Comparison of ENCODE assay signal across 15 cellular contexts in genomic region chr7:27105161-27106122, GRCh38. TPM values are rescaled to one million over a fixed set of nuclear protein-coding genes. Genes with fewer than 3 reads are reported as not detected.
DNase-seq lines count a peak whose midpoint lies in the region; ATAC-seq, FAIRE-seq and TF ChIP-seq lines count a peak whose summit lies in the region.
"Had no signal": no experiment of that assay in that cellular context is flagged by ENCODE, and none has a peak within 500 bp of the region (broad histone marks: within the 10 kb centered on the region; RNA-seq: fewer than 3 reads in every experiment).

No MANE protein-coding gene starts in this region.

- peak; percentile 32 for DNase-seq in astrocyte (ENCODE audit: low read depth)
- no peak for DNase-seq in esophagus squamous epithelium (lab: John Stamatoyannopoulos, UW)
- DNase-seq in upper lobe of left lung = no peak
- no peak for DNase-seq in HAP-1 (ENCODE audit: low spot score in 2 of 2)
- DNase-seq in neural progenitor cell (ENCODE audit: low spot score) = no peak
- DNase-seq in DMS114 treated with DMSO at 0.1 percent for 48 hours (lab: John Stamatoyannopoulos, UW; ENCODE audit: unreplicated experiment) = no peak
- DNase-seq: activated effector memory CD4-positive, alpha-beta T cell treated with anti-CD3 and anti-CD28 coated beads, Interleukin-2, amount 50 U/mL, for 16 hours; DMS153; NCI-H1694 treated with DMSO at 0.1 percent for 48 hours; NCI-H510A treated with DMSO at 0.1 percent for 48 hours had no signal

- H3K4me1 ChIP-seq in astrocyte (ENCODE audit: insufficient read depth, low read length) (peaks cover 42% of the 10 kb centered on the region), esophagus squamous epithelium (peaks cover 19 to 98% (median 46%) of the 10 kb centered on the region in 3 donors), upper lobe of left lung (peaks cover 5 to 36% (median 28%) of the 10 kb centered on the region in 4 donors), HAP-1 (peaks cover 14% of the 10 kb centered on the region), neural progenitor cell (no peaks in the 10 kb centered on the region)
- H3K4me1 ChIP-seq: BLaER1 had no signal

- peak overlapping the region; percentile 68 for H3K9ac ChIP-seq in astrocyte (ENCODE audit: low read length)
- H3K9ac ChIP-seq in neural progenitor cell = no peak overlapping the region
- H3K9ac ChIP-seq: BLaER1 had no signal

- TF ChIP-seq EP300 in upper lobe of left lung (IDR thresholded peaks at IDR 0.05) = no peak

- no peak overlapping the region for H2AFZ ChIP-seq in astrocyte (ENCODE audit: low read depth, low read length)
- H2AFZ ChIP-seq in neural progenitor cell (replicated peaks) = no peak overlapping the region

- H3K36me3 Mint-ChIP-seq in astrocyte (ENCODE audit: low read depth, unreplicated experiment) (peaks cover 6% of the 10 kb centered on the region), nephron (ENCODE audit: low read depth) (peaks cover 44% of the 10 kb centered on the region), neural progenitor cell (no peaks in the 10 kb centered on the region)

- TF ChIP-seq POLR2A in esophagus squamous epithelium (IDR thresholded peaks at IDR 0.05) = no peak
- no peak for TF ChIP-seq POLR2A in upper lobe of left lung (IDR thresholded peaks at IDR 0.05)

- H3K27me3 ChIP-seq in astrocyte (ENCODE audit: insufficient read depth, low read length) (peaks cover 69% of the 10 kb centered on the region), esophagus squamous epithelium (peaks cover 0 to 11% (median 0%) of the 10 kb centered on the region in 4 donors), upper lobe of left lung (peaks cover 0 to 18% (median 7%) of the 10 kb centered on the region in 4 donors), HAP-1 (ENCODE audit: low read depth) (no peaks in the 10 kb centered on the region), neural progenitor cell (peaks cover 100% of the 10 kb centered on the region)
- H3K27me3 ChIP-seq: BLaER1 had no signal

- H3K36me3 ChIP-seq in astrocyte (ENCODE audit: insufficient read depth, low read length) (no peaks in the 10 kb centered on the region), esophagus squamous epithelium (no peaks in the 10 kb centered on the region), upper lobe of left lung (no peaks in the 10 kb centered on the region), HAP-1 (replicated peaks) (no peaks in the 10 kb centered on the region), neural progenitor cell (no peaks in the 10 kb centered on the region)
- H3K36me3 ChIP-seq: BLaER1 had no signal

- in situ Hi-C loops in HAP-1 (cut with MboI; ENCODE audit: low sequenced_read_pairs) = no loop called here

- no peak for ATAC-seq in upper lobe of left lung (ENCODE audit: low FRiP score in 2 of 2)

- H3K27me3 Mint-ChIP-seq in astrocyte (ENCODE audit: low read depth, unreplicated experiment) = peaks cover 88% of the 10 kb centered on the region
- peaks cover 38% of the 10 kb centered on the region for H3K27me3 Mint-ChIP-seq in nephron (ENCODE audit: low read depth)
- H3K27me3 Mint-ChIP-seq in neural progenitor cell (ENCODE audit: insufficient read depth, low read depth) = peaks cover 97% of the 10 kb centered on the region

- H4K20me1 ChIP-seq in astrocyte (ENCODE audit: insufficient read depth, low read length) (no peaks in the 10 kb centered on the region), neural progenitor cell (ENCODE audit: low read depth) (peaks cover 100% of the 10 kb centered on the region)
- H4K20me1 ChIP-seq: BLaER1 had no signal

- H3K27ac ChIP-seq in astrocyte (ENCODE audit: low read depth, low read length) (peak overlapping the region; percentile 65), esophagus squamous epithelium (peak overlapping the region; percentile 96 to 99 (median 99)), upper lobe of left lung (peak overlapping the region; percentile 89 to 95 (median 94)), neural progenitor cell (no peak overlapping the region)
- H3K27ac ChIP-seq: BLaER1, VCaP had no signal

- intact Hi-C loops in esophagus squamous epithelium (cut with DNase I) = no loop called here

- no peak for FAIRE-seq in astrocyte (lab: Jason Lieb, UNC)
- FAIRE-seq: bronchial epithelial cell had no signal

- H3K4me2 ChIP-seq in astrocyte (ENCODE audit: low read length) (peak overlapping the region; percentile 91), neural progenitor cell (no peak overlapping the region)
- H3K4me2 ChIP-seq: BLaER1 had no signal

- peaks cover 41% of the 10 kb centered on the region for H3K9me3 Mint-ChIP-seq in astrocyte (ENCODE audit: unreplicated experiment)
- H3K9me3 Mint-ChIP-seq in nephron = no peaks in the 10 kb centered on the region
- H3K9me3 Mint-ChIP-seq in neural progenitor cell = peaks cover 7% of the 10 kb centered on the region

- TF ChIP-seq CTCF in astrocyte (IDR thresholded peaks at IDR 0.05; ENCODE audit: insufficient read depth, low read depth, low read length) (no peak), esophagus squamous epithelium (IDR thresholded peaks at IDR 0.05) (no peak), nephron (IDR thresholded peaks at IDR 0.05; ENCODE audit: unreplicated experiment in 3 of 3) (no peak), upper lobe of left lung (IDR thresholded peaks at IDR 0.05) (no peak), neural progenitor cell (IDR thresholded peaks at IDR 0.05) (no peak)

- H3K27ac Mint-ChIP-seq in astrocyte (ENCODE audit: unreplicated experiment) (no peak overlapping the region), nephron (peak overlapping the region; percentile 99 to 100 (median 100)), neural progenitor cell (no peak overlapping the region)

- H3K4me3 ChIP-seq in astrocyte (ENCODE audit: insufficient read depth, low read depth, low read length) = peak overlapping the region; percentile 1
- H3K4me3 ChIP-seq in esophagus squamous epithelium = peak overlapping the region in 3 of 4 donors; percentile 85 to 97 (median 88)
- peak overlapping the region in 1 of 4 donors; percentile 49 for H3K4me3 ChIP-seq in upper lobe of left lung
- no peak overlapping the region for H3K4me3 ChIP-seq in HAP-1
- no peak overlapping the region for H3K4me3 ChIP-seq in neural progenitor cell
- H3K4me3 ChIP-seq: BLaER1, smooth muscle cell had no signal

- H3K4me1 Mint-ChIP-seq in astrocyte (ENCODE audit: low read depth, unreplicated experiment) (no peaks in the 10 kb centered on the region), nephron (peaks cover 85% of the 10 kb centered on the region), neural progenitor cell (no peaks in the 10 kb centered on the region)

- H3K79me2 ChIP-seq in astrocyte (ENCODE audit: insufficient read depth, low read length) (peaks cover 24% of the 10 kb centered on the region), neural progenitor cell (ENCODE audit: low read depth) (no peaks in the 10 kb centered on the region)

- no peaks in the 10 kb centered on the region for H3K9me3 ChIP-seq in astrocyte (ENCODE audit: insufficient read depth, low read depth, low read length)
- H3K9me3 ChIP-seq in esophagus squamous epithelium = no peaks in the 10 kb centered on the region
- no peaks in the 10 kb centered on the region for H3K9me3 ChIP-seq in upper lobe of left lung
- no peaks in the 10 kb centered on the region for H3K9me3 ChIP-seq in HAP-1
- H3K9me3 ChIP-seq in neural progenitor cell (ENCODE audit: low read depth) = no peaks in the 10 kb centered on the region

- WGBS in esophagus squamous epithelium, 2 donors = 34 to 51% methylated on average over 12 to 15 of the region's 15 CpGs
- 64 to 71% methylated on average over 15 of the region's 15 CpGs for WGBS in upper lobe of left lung, 2 donors

- H3K4me3 Mint-ChIP-seq in astrocyte (ENCODE audit: unreplicated experiment) = no peak overlapping the region
- H3K4me3 Mint-ChIP-seq in nephron = peak overlapping the region; percentile 83 to 96 (median 85)
- no peak overlapping the region for H3K4me3 Mint-ChIP-seq in neural progenitor cell

- H3F3A ChIP-seq in neural progenitor cell (ENCODE audit: low read depth) = peaks cover 26% of the 10 kb centered on the region

RNA-seq across cellular contexts. Expression of gene HOXA2, which starts 3.0 kb away (rescaled TPM):
- total RNA-seq in astrocyte (not detected in 2 replicates), esophagus squamous epithelium (1 to 10 TPM in 3 of 4 donors, under 1 TPM in 1; 0.27 to 3.6 (median 1.5) TPM), upper lobe of left lung (1 to 10 TPM in 2 of 6 donors, under 1 TPM in 3, not detected in 1; 0.30 to 3.0 (median 0.86) TPM), neural progenitor cell (ENCODE audit: low replicate concordance) (not detected in 2 replicates)
- total RNA-seq: bronchial epithelial cell, smooth muscle cell had no signal

RNA-seq across cellular contexts. Expression of gene HOXA1, which starts 9.6 kb away (rescaled TPM):
- total RNA-seq in astrocyte = 0.23 TPM in 1 of 2 replicates, not detected in the other
- 1 to 10 TPM; 1.6 to 2.5 (median 2.2) TPM for total RNA-seq in esophagus squamous epithelium
- total RNA-seq in upper lobe of left lung = 1 to 10 TPM in 1 of 6 donors, under 1 TPM in 2, not detected in 3; 0.46 to 2.1 (median 0.64) TPM
- not detected in 2 replicates for total RNA-seq in neural progenitor cell (ENCODE audit: low replicate concordance)

RNA-seq across cellular contexts. Expression of gene HOXA4, which starts 25.1 kb away (rescaled TPM):
- total RNA-seq in astrocyte = not detected in 2 replicates
- total RNA-seq in esophagus squamous epithelium = 1 to 10 TPM; 2.9 to 6.7 (median 4.1) TPM
- total RNA-seq in upper lobe of left lung = 10 to 100 TPM in 1 of 6 donors, 1 to 10 TPM in 5; 1.5 to 10.5 (median 6.2) TPM
- total RNA-seq in neural progenitor cell (ENCODE audit: low replicate concordance) = not detected in 2 replicates
- total RNA-seq: bronchial epithelial cell, smooth muscle cell had no signal

RNA-seq across cellular contexts. Expression of gene HOXA5, which starts 38.0 kb away (rescaled TPM):
- total RNA-seq in astrocyte (not detected in 2 replicates), esophagus squamous epithelium (1 to 10 TPM; 3.6 to 8.2 (median 6.8) TPM), upper lobe of left lung (10 to 100 TPM in 5 of 6 donors, 1 to 10 TPM in 1; 7.8 to 79.9 (median 16.9) TPM), neural progenitor cell (ENCODE audit: low replicate concordance) (not detected in 2 replicates)
- total RNA-seq: bronchial epithelial cell had no signal

RNA-seq across cellular contexts. Expression of gene HOXA6, which starts 42.1 kb away (rescaled TPM):
- total RNA-seq in astrocyte (not detected in 2 replicates), esophagus squamous epithelium (1 to 10 TPM in 1 of 4 donors, under 1 TPM in 1, not detected in 2; 0.26 to 1.3 TPM), upper lobe of left lung (1 to 10 TPM in 4 of 6 donors, under 1 TPM in 1, not detected in 1; 0.61 to 8.4 (median 4.0) TPM), neural progenitor cell (ENCODE audit: low replicate concordance) (not detected in 2 replicates)

Comparison
In these comparisons a context has a peak if more than half of its experiments do, and no peak if none do; other contexts are left out.
1. H3K4me3 ChIP-seq: peak in astrocyte (single experiment) and esophagus squamous epithelium (3 of 4); none in HAP-1 (single experiment) and neural progenitor cell (single experiment).
2. H3K27ac Mint-ChIP-seq: peak in nephron (3 of 3); none in astrocyte (single experiment) and neural progenitor cell (single experiment).
3. H3K4me3 Mint-ChIP-seq: peak in nephron (3 of 3); none in astrocyte (single experiment) and neural progenitor cell (single experiment).